In genomic region chr22:27108425-27109114, GRCh38 we compare ENCODE assay signal across 1 cellular context.
TF ChIP-seq lines count a peak whose summit lies in the region.

No MANE protein-coding gene starts in this region.

TF ChIP-seq in GM23338, 12 proteins besides CTCF, POLR2A, EP300 and RAD21 (continued from another document):
- TF ChIP-seq ZNF462 (CRISPR knock-in tag; IDR thresholded peaks at IDR 0.05) (no peak), EZH2 (IDR thresholded peaks at IDR 0.05; ENCODE audit: low read depth, unreplicated experiment) (no peak), EZH2phosphoT487 (IDR thresholded peaks at IDR 0.05; ENCODE audit: unreplicated experiment) (no peak)
